9 cellular contexts compared by ENCODE assay signal in genomic region chr12:14416658-14417057, GRCh38. TPM values are rescaled to one million over a fixed set of nuclear protein-coding genes. Genes with fewer than 3 reads are reported as not detected.
A peak's percentile ranks its signal among the peaks of the same experiment; 100 is the strongest.
DNase-seq lines count a peak whose midpoint lies in the region; ATAC-seq, FAIRE-seq and TF ChIP-seq lines count a peak whose summit lies in the region.
"Had no signal": no experiment of that assay in that cellular context is flagged by ENCODE, and none has a peak within 500 bp of the region (broad histone marks: within the 10 kb centered on the region; RNA-seq: fewer than 3 reads in every experiment).

No MANE protein-coding gene starts in this region.

- peak; percentile 61 for DNase-seq in MCF 10A (ENCODE audit: unreplicated experiment)
- no peak for DNase-seq in breast epithelium (ENCODE audit: low spot score in 2 of 2)
- DNase-seq in NCI-H69 (lab: John Stamatoyannopoulos, UW): peak; percentile 65
- DNase-seq in brain microvascular endothelial cell: peak; percentile 89
- no peak for DNase-seq in kidney
- DNase-seq in tibial nerve (ENCODE audit: low spot score in 2 of 2): no peak

- peak; percentile 9 for TF ChIP-seq CTCF in MCF 10A (IDR thresholded peaks at IDR 0.05; ENCODE audit: unreplicated experiment)
- no peak for TF ChIP-seq CTCF in breast epithelium (IDR thresholded peaks at IDR 0.05)
- peak; percentile 32 for TF ChIP-seq CTCF in brain microvascular endothelial cell (IDR thresholded peaks at IDR 0.05; ENCODE audit: low read depth, low read length, missing control alignments)
- no peak for TF ChIP-seq CTCF in kidney (IDR thresholded peaks at IDR 0.05; ENCODE audit: borderline replicate concordance, extremely low read depth, insufficient read depth)
- no peak for TF ChIP-seq CTCF in tibial nerve (IDR thresholded peaks at IDR 0.05)

- WGBS in tibial nerve, 2 donors: 49 to 59% methylated on average over 1 of the region's 1 CpG

- H3K27me3 Mint-ChIP-seq in MCF 10A (ENCODE audit: insufficient read depth, unreplicated experiment): no peaks in the 10 kb centered on the region

- H3K4me1 Mint-ChIP-seq in MCF 10A (ENCODE audit: insufficient read depth, unreplicated experiment): no peaks in the 10 kb centered on the region

- BruUV-seq in MCF 10A (replicated peaks; lab: Mats Ljungman, UMichigan): no TSS peak

- H3K9me3 ChIP-seq in breast epithelium (peaks cover 4 to 5% of the 10 kb centered on the region in 2 donors), kidney (ENCODE audit: control insufficient read depth in 1 of 2, low read length in 2 of 2) (peaks cover 0 to 6% of the 10 kb centered on the region in 2 donors), tibial nerve (peaks cover 0 to 19% (median 4%) of the 10 kb centered on the region in 4 donors)

- peaks cover 5% of the 10 kb centered on the region for H3K36me3 Mint-ChIP-seq in MCF 10A (ENCODE audit: insufficient read depth, unreplicated experiment)

- intact Hi-C loops in MCF 10A (cut with micrococcal nuclease) (loop anchor here (2.0 to 5.0 kb wide), 2 partner anchors 49 to 178 kb away; partner anchors contain the start of gene ATF7IP), breast epithelium (cut with DNase I; ENCODE audit: low total_unique reads) (no loop called here), kidney (cut with DNase I) (no loop called here)

- no peak overlapping the region for H3K9ac ChIP-seq in kidney (ENCODE audit: low read length in 2 of 2)

- H3K27ac ChIP-seq in breast epithelium: no peak overlapping the region
- peak overlapping the region; percentile 21 for H3K27ac ChIP-seq in brain microvascular endothelial cell
- peak overlapping the region in 1 of 2 donors; percentile 38 for H3K27ac ChIP-seq in kidney (ENCODE audit: low read depth in 2 of 2, low read length in 2 of 2)
- H3K27ac ChIP-seq in tibial nerve: peak overlapping the region in 3 of 4 donors; percentile 54 to 66 (median 61)
- H3K27ac ChIP-seq: thoracic aorta had no signal

- H3K4me1 ChIP-seq in breast epithelium (no peaks in the 10 kb centered on the region), kidney (ENCODE audit: control insufficient read depth in 1 of 2, insufficient read depth in 1 of 2, low read depth in 1 of 2, low read length in 2 of 2) (no peaks in the 10 kb centered on the region), tibial nerve (peaks cover 0 to 57% (median 8%) of the 10 kb centered on the region in 4 donors)

- ATAC-seq in GM21447 (IDR thresholded peaks at IDR 0.05; ENCODE audit: unreplicated experiment) (no peak), GM21825 (IDR thresholded peaks at IDR 0.05; ENCODE audit: unreplicated experiment) (no peak)

- no peak overlapping the region for H3K27ac Mint-ChIP-seq in MCF 10A (ENCODE audit: low read depth, unreplicated experiment)

- peaks cover 1% of the 10 kb centered on the region for H3K9me3 Mint-ChIP-seq in MCF 10A (ENCODE audit: unreplicated experiment)

- no peak for TF ChIP-seq EP300 in tibial nerve (IDR thresholded peaks at IDR 0.05)

- FAIRE-seq in kidney (lab: Jason Lieb, UNC): peak; percentile 85

- H3K4me3 Mint-ChIP-seq in MCF 10A (ENCODE audit: unreplicated experiment): no peak overlapping the region

- POLR2A ChIA-PET in MCF 10A (lab: Yijun Ruan, JAX): interaction anchor here (0.6 to 3.5 kb wide), 15 partner anchors 9 to 1254 kb away, joined by 3 to 23 read pairs (median 3); partner anchors contain the start of gene ATF7IP

- H3K4me3 ChIP-seq in breast epithelium: no peak overlapping the region
- no peak overlapping the region for H3K4me3 ChIP-seq in brain microvascular endothelial cell (ENCODE audit: low read depth, low read length)
- H3K4me3 ChIP-seq in kidney (ENCODE audit: low read length in 2 of 2): no peak overlapping the region
- no peak overlapping the region for H3K4me3 ChIP-seq in tibial nerve
- H3K4me3 ChIP-seq: thoracic aorta had no signal

- no peak for TF ChIP-seq POLR2A in breast epithelium (IDR thresholded peaks at IDR 0.05)
- TF ChIP-seq POLR2A in tibial nerve (IDR thresholded peaks at IDR 0.05): no peak

- no peaks in the 10 kb centered on the region for H3K36me3 ChIP-seq in breast epithelium
- no peaks in the 10 kb centered on the region for H3K36me3 ChIP-seq in brain microvascular endothelial cell (replicated peaks)
- H3K36me3 ChIP-seq in kidney (ENCODE audit: control insufficient read depth in 1 of 2, insufficient read depth in 2 of 2, low read length in 2 of 2): peaks cover 2 to 3% of the 10 kb centered on the region in 2 donors
- H3K36me3 ChIP-seq in tibial nerve: peaks cover 0 to 13% (median 3%) of the 10 kb centered on the region in 3 donors
- H3K36me3 ChIP-seq: thoracic aorta had no signal

- CTCF ChIA-PET in MCF 10A (lab: Yijun Ruan, JAX): interaction anchor here (0.6 to 1.4 kb wide), 8 partner anchors 9 to 179 kb away, joined by 3 to 5 read pairs (median 4); partner anchors contain the start of gene ATF7IP

- H3K27me3 ChIP-seq in breast epithelium (no peaks in the 10 kb centered on the region), brain microvascular endothelial cell (replicated peaks) (no peaks in the 10 kb centered on the region), tibial nerve (no peaks in the 10 kb centered on the region)

- in situ Hi-C loops in brain microvascular endothelial cell (cut with HindIII; ENCODE audit: low pct_ligation_motif_present, low sequenced_read_pairs): no loop called here

RNA-seq across cellular contexts. Expression of gene ATF7IP, which starts 51.2 kb away (rescaled TPM):
- total RNA-seq in MCF 10A (2022) (29.4 and 33.1 TPM in 2 replicates), breast epithelium (10 to 100 TPM; 45.4 to 81.2 (median 48.8) TPM), kidney (97.1 TPM), tibial nerve (10 to 100 TPM; 35.5 to 63.4 (median 48.2) TPM)
- polyA plus RNA-seq in kidney (ENCODE audit: insufficient read depth, low read depth, low replicate concordance): 6.3 TPM

Comparison
In these comparisons a context has a peak if more than half of its experiments do, and no peak if none do; other contexts are left out.
1. DNase-seq: peak in MCF 10A (single experiment), NCI-H69 (single experiment) and brain microvascular endothelial cell (single experiment); none in breast epithelium (0 of 2), kidney (single experiment) and tibial nerve (0 of 2).
2. CTCF ChIP-seq: peak in MCF 10A (single experiment) and brain microvascular endothelial cell (single experiment); none in breast epithelium (0 of 3), kidney (single experiment) and tibial nerve (0 of 5).
3. H3K27ac ChIP-seq: peak in brain microvascular endothelial cell (single experiment) and tibial nerve (3 of 4); none in breast epithelium (0 of 2).